ENCODE assay signal across 12 cellular contexts in genomic region chr4:89026542-89026941, GRCh38. TPM values are rescaled to one million over a fixed set of nuclear protein-coding genes. Genes with fewer than 3 reads are reported as not detected.
DNase-seq lines count a peak whose midpoint lies in the region; ATAC-seq and TF ChIP-seq lines count a peak whose summit lies in the region.
"Had no signal": no experiment of that assay in that cellular context is flagged by ENCODE, and none has a peak within 500 bp of the region (broad histone marks: within the 10 kb centered on the region; RNA-seq: fewer than 3 reads in every experiment).

No MANE protein-coding gene starts in this region.

- no peaks in the 10 kb centered on the region for H3K27me3 ChIP-seq in MG63
- H3K27me3 ChIP-seq: BE2C had no signal

- peaks cover 2% of the 10 kb centered on the region for H3K27me3 Mint-ChIP-seq in activated T-cell treated with anti-CD3 and anti-CD28 coated beads, Interleukin-2, amount 50 U/mL, for 4 hours (ENCODE audit: low read depth)
- no peaks in the 10 kb centered on the region for H3K27me3 Mint-ChIP-seq in activated T-helper 17 cell treated with anti-CD3 and anti-CD28 coated beads, Interleukin-2, amount 50 U/mL, for 72 hours
- H3K27me3 Mint-ChIP-seq in nephron progenitor cell (ENCODE audit: low read depth, poor library complexity): peaks cover 4% of the 10 kb centered on the region
- H3K27me3 Mint-ChIP-seq: CD4-positive, alpha-beta memory T cell had no signal

- no peak overlapping the region for H3K4me3 Mint-ChIP-seq in activated T-cell treated with anti-CD3 and anti-CD28 coated beads, Interleukin-2, amount 50 U/mL, for 4 hours
- no peak overlapping the region for H3K4me3 Mint-ChIP-seq in activated T-helper 17 cell treated with anti-CD3 and anti-CD28 coated beads, Interleukin-2, amount 50 U/mL, for 72 hours
- H3K4me3 Mint-ChIP-seq in nephron progenitor cell: no peak overlapping the region
- H3K4me3 Mint-ChIP-seq: CD4-positive, alpha-beta memory T cell had no signal

- peak; percentile 19 to 63 for ATAC-seq in activated T-cell treated with anti-CD3 and anti-CD28 coated beads, Interleukin-2, amount 50 U/mL, for 4 hours
- ATAC-seq in activated T-helper 17 cell treated with anti-CD3 and anti-CD28 coated beads, Interleukin-2, amount 50 U/mL, for 72 hours (replicated peaks): peak; percentile 8
- ATAC-seq: A549, GM12878 had no signal

- no peaks in the 10 kb centered on the region for H3K36me3 Mint-ChIP-seq in activated T-cell treated with anti-CD3 and anti-CD28 coated beads, Interleukin-2, amount 50 U/mL, for 4 hours (ENCODE audit: insufficient read depth)
- H3K36me3 Mint-ChIP-seq in activated T-helper 17 cell treated with anti-CD3 and anti-CD28 coated beads, Interleukin-2, amount 50 U/mL, for 72 hours (ENCODE audit: low read depth): no peaks in the 10 kb centered on the region
- H3K36me3 Mint-ChIP-seq in nephron progenitor cell (ENCODE audit: low read depth): peaks cover 41% of the 10 kb centered on the region
- H3K36me3 Mint-ChIP-seq: CD4-positive, alpha-beta memory T cell had no signal

- no peak for TF ChIP-seq CTCF in nephron progenitor cell (IDR thresholded peaks at IDR 0.05)

- H3K27ac Mint-ChIP-seq in activated T-helper 17 cell treated with anti-CD3 and anti-CD28 coated beads, Interleukin-2, amount 50 U/mL, for 72 hours: no peak overlapping the region
- peak overlapping the region; percentile 56 for H3K27ac Mint-ChIP-seq in nephron progenitor cell

- H3K9me3 Mint-ChIP-seq in activated T-cell treated with anti-CD3 and anti-CD28 coated beads, Interleukin-2, amount 50 U/mL, for 4 hours: no peaks in the 10 kb centered on the region
- no peaks in the 10 kb centered on the region for H3K9me3 Mint-ChIP-seq in activated T-helper 17 cell treated with anti-CD3 and anti-CD28 coated beads, Interleukin-2, amount 50 U/mL, for 72 hours
- no peaks in the 10 kb centered on the region for H3K9me3 Mint-ChIP-seq in nephron progenitor cell
- H3K9me3 Mint-ChIP-seq: CD4-positive, alpha-beta memory T cell had no signal

- no peak for DNase-seq in activated T-cell treated with anti-CD3 and anti-CD28 coated beads, Interleukin-2, amount 50 U/mL, for 4 hours
- no peak for DNase-seq in activated T-cell treated with anti-CD3 and anti-CD28 coated beads for 4 hours
- DNase-seq in SK-N-DZ (ENCODE audit: low spot score): peak; percentile 4
- no peak for DNase-seq in nephron progenitor cell
- no peak for DNase-seq in activated CD8-positive, alpha-beta memory T cell treated with anti-CD3 and anti-CD28 coated beads, Interleukin-2, amount 50 U/mL, for 4 hours
- no peak for DNase-seq in MG63
- DNase-seq: BE2C; CD4-positive, alpha-beta memory T cell; DMS79 had no signal

- H3K36me3 ChIP-seq in MG63: no peaks in the 10 kb centered on the region

- H3K9me3 ChIP-seq in MG63: no peaks in the 10 kb centered on the region
- H3K9me3 ChIP-seq: A549, BE2C had no signal

- H3K4me1 Mint-ChIP-seq in activated T-cell treated with anti-CD3 and anti-CD28 coated beads, Interleukin-2, amount 50 U/mL, for 4 hours (ENCODE audit: low read depth): peaks cover 4% of the 10 kb centered on the region
- H3K4me1 Mint-ChIP-seq in activated T-helper 17 cell treated with anti-CD3 and anti-CD28 coated beads, Interleukin-2, amount 50 U/mL, for 72 hours: no peaks in the 10 kb centered on the region
- H3K4me1 Mint-ChIP-seq in nephron progenitor cell: peaks cover 19% of the 10 kb centered on the region

- H3K4me3 ChIP-seq in MG63: no peak overlapping the region
- H3K4me3 ChIP-seq: A549, GM12878 had no signal

RNA-seq across cellular contexts. Expression of gene FAM13A, which starts 30.4 kb away (rescaled TPM):
- under 1 TPM; 0.38 to 0.86 (median 0.63) TPM for total RNA-seq in activated T-cell treated with anti-CD3 and anti-CD28 coated beads, Interleukin-2, amount 50 U/mL, for 4 hours
- 14.9 and 16.4 TPM in 2 replicates for polyA plus RNA-seq in SK-N-DZ (2014; cell fraction: cytosol; rRNA removed)
- 12.8 and 16.1 TPM in 2 replicates for polyA plus RNA-seq in SK-N-DZ (2014; cell fraction: nucleus; rRNA removed)
- total RNA-seq in activated T-helper 17 cell treated with anti-CD3 and anti-CD28 coated beads, Interleukin-2, amount 50 U/mL, for 72 hours: 10 to 100 TPM in 1 of 2 donors, 1 to 10 TPM in 1; 6.7 to 91.4 TPM
- total RNA-seq in MG63 (2014; rRNA removed; shearing (Covaris generic); ENCODE audit: low replicate concordance): 6.4 and 13.7 TPM in 2 replicates
